ENCODE assay signal across 20 cellular contexts in the genomic region with DNA sequence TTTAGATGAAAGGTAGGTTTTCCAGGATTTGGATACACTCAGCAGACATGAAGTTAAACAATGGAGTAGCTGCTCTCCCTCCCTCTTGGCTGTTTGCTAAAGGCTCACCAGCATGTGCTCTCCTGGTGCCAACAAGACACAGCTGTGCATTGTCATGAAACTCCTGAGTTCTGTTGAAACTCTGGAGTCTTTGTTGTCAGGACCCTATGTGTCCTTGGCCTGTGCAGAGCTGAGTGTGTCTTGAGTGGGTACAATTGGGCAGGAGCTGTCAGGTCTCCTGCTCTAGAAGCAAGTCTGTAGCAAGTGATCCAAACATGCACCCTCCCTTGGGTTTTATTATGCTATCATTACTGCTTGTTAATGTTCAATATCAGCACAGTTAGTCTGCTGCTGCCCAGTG.
"Had no signal": no experiment of that assay in that cellular context is flagged by ENCODE, and none has a peak within 500 bp of the region (broad histone marks: within the 10 kb centered on the region; RNA-seq: fewer than 3 reads in every experiment).

No MANE protein-coding gene starts in this region.

- ATAC-seq: HepG2 had no signal

- H3K4me3 Mint-ChIP-seq: IgD-negative memory B cell had no signal

- H3K9me3 Mint-ChIP-seq: IgD-negative memory B cell had no signal

- H3K4me3 ChIP-seq: K562 had no signal

- FAIRE-seq: HepG2, K562, RCC 7860 had no signal

- H3K27ac Mint-ChIP-seq: IgD-negative memory B cell had no signal

- H3K9ac ChIP-seq: KMS-11, SK-N-SH had no signal

- H3K9me3 ChIP-seq: SK-N-SH had no signal

- H3K27ac ChIP-seq: KMS-11, RWPE1 had no signal

- DNase-seq: Kasumi-1, MM.1S, NCI-H1092 treated with DMSO at 0.1 percent for 48 hours, NCI-H1436, NCI-H187, NCI-H2029, NCI-H2081 treated with DMSO at 0.1 percent for 48 hours, NCI-H2171, NCI-H226, NCI-H524, NCI-H526 treated with DMSO at 0.1 percent for 48 hours, NCI-H774, SHP77, SK-N-SH had no signal

- H3K4me1 Mint-ChIP-seq: IgD-negative memory B cell had no signal

- H3K27me3 Mint-ChIP-seq: IgD-negative memory B cell had no signal

- H3K4me2 ChIP-seq: KMS-11, SK-N-SH had no signal
